Comparison of ENCODE assay signal across 22 cellular contexts in the genomic region with DNA sequence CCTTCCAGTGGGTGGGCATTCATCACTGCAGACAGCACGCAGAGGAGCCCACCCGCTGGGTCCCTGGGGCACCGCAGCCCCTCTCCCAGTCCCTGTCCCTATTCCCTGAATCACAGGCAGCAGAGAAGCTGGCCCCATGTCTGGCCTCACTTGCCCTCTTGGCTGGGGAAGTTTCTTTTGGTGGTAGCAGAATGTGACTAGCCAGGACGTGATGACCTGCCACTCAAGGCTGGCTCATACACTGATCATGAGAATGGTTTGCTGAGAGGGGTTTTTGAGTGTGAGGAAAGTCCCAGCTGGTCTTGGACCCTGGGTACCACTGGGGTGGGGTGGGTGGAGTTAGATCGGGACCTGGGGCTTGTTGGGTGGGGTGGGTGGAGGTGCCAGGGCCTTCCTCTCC. TPM values are rescaled to one million over a fixed set of nuclear protein-coding genes. Genes with fewer than 3 reads are reported as not detected.
DNase-seq lines count a peak whose midpoint lies in the region; ATAC-seq and TF ChIP-seq lines count a peak whose summit lies in the region.
"Had no signal": no experiment of that assay in that cellular context is flagged by ENCODE, and none has a peak within 500 bp of the region (broad histone marks: within the 10 kb centered on the region; RNA-seq: fewer than 3 reads in every experiment).

No MANE protein-coding gene starts in this region.

- peak overlapping the region in 1 of 2 donors; percentile 46 for H3K4me3 Mint-ChIP-seq in effector memory CD8-positive, alpha-beta T cell
- H3K4me3 Mint-ChIP-seq in activated naive CD4-positive, alpha-beta T cell treated with anti-CD3 and anti-CD28 coated beads for 36 hours: no peak overlapping the region

- H3K79me1 ChIP-seq in trophoblast cell (ENCODE audit: low read length): peaks cover 17% of the 10 kb centered on the region

- H3K79me2 ChIP-seq in Loucy (ENCODE audit: insufficient read depth, low read length): peaks cover 17% of the 10 kb centered on the region; the same call in 1 of the 2 replicates
- H3K79me2 ChIP-seq in trophoblast cell (ENCODE audit: control insufficient read depth, insufficient read depth, low read length, poor library complexity): peaks cover 2% of the 10 kb centered on the region
- H3K79me2 ChIP-seq in hepatocyte: no peaks in the 10 kb centered on the region

- H3F3A ChIP-seq in Loucy (ENCODE audit: low read depth): peaks cover 11% of the 10 kb centered on the region; the same call in 1 of the 2 replicates

- no peak overlapping the region for H2BK5ac ChIP-seq in trophoblast cell (ENCODE audit: low read depth, low read length, poor library complexity)

- H3K4ac ChIP-seq in trophoblast cell (ENCODE audit: low read depth, low read length): peak overlapping the region; percentile 17

- intact Hi-C loops in activated naive CD4-positive, alpha-beta T cell treated with anti-CD3 and anti-CD28 coated beads for 36 hours (cut with micrococcal nuclease): no loop called here

- peak overlapping the region; percentile 40 for H4K91ac ChIP-seq in trophoblast cell (ENCODE audit: low read depth, low read length)

- no peaks in the 10 kb centered on the region for H3K27me3 Mint-ChIP-seq in effector memory CD8-positive, alpha-beta T cell
- no peaks in the 10 kb centered on the region for H3K27me3 Mint-ChIP-seq in activated naive CD4-positive, alpha-beta T cell treated with anti-CD3 and anti-CD28 coated beads for 36 hours (ENCODE audit: low read depth)

- peak overlapping the region; percentile 45 for H3K14ac ChIP-seq in trophoblast cell (ENCODE audit: low read length)

- H4K20me1 ChIP-seq in BLaER1 treated with 17β-estradiol and CSF1 and Interleukin-3, amounts not matched to agents 10 nM and 100 nM: no peaks in the 10 kb centered on the region
- H4K20me1 ChIP-seq in Loucy (ENCODE audit: insufficient read depth, low read length, poor library complexity, severe bottlenecking) (no peaks in the 10 kb centered on the region), hepatocyte (ENCODE audit: insufficient read depth, poor library complexity, severe bottlenecking) (no peaks in the 10 kb centered on the region)

- peak overlapping the region; percentile 72 for H2BK12ac ChIP-seq in trophoblast cell (ENCODE audit: low read length)

- no peak overlapping the region for H3K23ac ChIP-seq in trophoblast cell (ENCODE audit: low read length)

- no peak overlapping the region for H4K12ac ChIP-seq in trophoblast cell (ENCODE audit: low read depth, low read length)

- peak overlapping the region in 9 of 11 experiments; percentile 68 to 100 (median 92); a peak in 14 of 22 replicates for H3K4me2 ChIP-seq in BLaER1 treated with 17β-estradiol and CSF1 and Interleukin-3, amounts not matched to agents 10 nM and 100 nM
- no peak overlapping the region for H3K4me2 ChIP-seq in Loucy (ENCODE audit: low read depth, low read length, poor library complexity, severe bottlenecking)
- no peak overlapping the region for H3K4me2 ChIP-seq in trophoblast cell (ENCODE audit: low read length)
- H3K4me2 ChIP-seq in hepatocyte: no peak overlapping the region

- H3K36me3 Mint-ChIP-seq in effector memory CD8-positive, alpha-beta T cell (ENCODE audit: insufficient read depth): peaks cover 31% of the 10 kb centered on the region
- H3K36me3 Mint-ChIP-seq in activated naive CD4-positive, alpha-beta T cell treated with anti-CD3 and anti-CD28 coated beads for 36 hours (ENCODE audit: low read depth): no peaks in the 10 kb centered on the region
- H3K36me3 Mint-ChIP-seq: CD8-positive, alpha-beta memory T cell had no signal

- no peak for DNase-seq in effector memory CD8-positive, alpha-beta T cell
- DNase-seq in trophoblast cell (no peak), hepatocyte (ENCODE audit: low spot score) (no peak)
- no peak for DNase-seq in stimulated activated CD8-positive, alpha-beta memory T cell treated with anti-CD3 and anti-CD28 coated beads, Interleukin-4, amount 100 ng/mL, for 48 hours
- DNase-seq in activated naive CD4-positive, alpha-beta T cell treated with anti-CD3 and anti-CD28 coated beads for 36 hours: no peak
- DNase-seq: ACHN; Calu3; CD8-positive, alpha-beta memory T cell; DMS153; GOT3; Kasumi-1; MM.1S; NCI-H1048; NCI-H1417 treated with DMSO at 0.1 percent for 48 hours; NCI-H187; NCI-H446 treated with DMSO at 0.1 percent for 48 hours; NCI-H526 treated with DMSO at 0.1 percent for 48 hours had no signal

- no peak overlapping the region for H3K4me3 ChIP-seq in BLaER1 treated with 17β-estradiol and CSF1 and Interleukin-3, amounts not matched to agents 10 nM and 100 nM
- no peak overlapping the region for H3K4me3 ChIP-seq in Loucy (ENCODE audit: low read length, poor library complexity, severe bottlenecking)
- no peak overlapping the region for H3K4me3 ChIP-seq in trophoblast cell (ENCODE audit: low read depth, low read length)
- H3K4me3 ChIP-seq in hepatocyte: no peak overlapping the region
- H3K4me3 ChIP-seq: SJSA1 had no signal

- H2BK120ac ChIP-seq in trophoblast cell (ENCODE audit: insufficient read depth, low read length, poor library complexity): peak overlapping the region; percentile 34

- CTCF ChIA-PET in activated naive CD4-positive, alpha-beta T cell treated with anti-CD3 and anti-CD28 coated beads for 36 hours (lab: Charles Lee): no interaction called here

- no peak for TF ChIP-seq CTCF in Loucy (conservative IDR thresholded peaks at IDR 0.05; ENCODE audit: low read length)
- no peak for TF ChIP-seq CTCF in hepatocyte (IDR thresholded peaks at IDR 0.05; ENCODE audit: poor library complexity)

- H2AFZ ChIP-seq in Loucy (ENCODE audit: low read length) (no peak overlapping the region), trophoblast cell (ENCODE audit: insufficient read depth, low read length, poor library complexity) (no peak overlapping the region), hepatocyte (no peak overlapping the region)

- H3K4me1 ChIP-seq in BLaER1 treated with 17β-estradiol and CSF1 and Interleukin-3, amounts not matched to agents 10 nM and 100 nM: peaks cover 87 to 99% (median 95%) of the 10 kb centered on the region in 10 experiments
- H3K4me1 ChIP-seq in Loucy (ENCODE audit: insufficient read depth, low read length, poor library complexity, severe bottlenecking) (peaks cover 94% of the 10 kb centered on the region), trophoblast cell (ENCODE audit: control insufficient read depth in 1 of 2, insufficient read depth in 2 of 2, low read length in 2 of 2) (peaks cover 32 to 50% of the 10 kb centered on the region in 2 experiments), hepatocyte (ENCODE audit: insufficient read depth) (peaks cover 36% of the 10 kb centered on the region)

- no peaks in the 10 kb centered on the region for H3K36me3 ChIP-seq in BLaER1 treated with 17β-estradiol and CSF1 and Interleukin-3, amounts not matched to agents 10 nM and 100 nM
- H3K36me3 ChIP-seq in Loucy (ENCODE audit: insufficient read depth, low read length) (no peaks in the 10 kb centered on the region), trophoblast cell (ENCODE audit: control insufficient read depth in 1 of 2, insufficient read depth in 2 of 2, low read length in 2 of 2) (no peaks in the 10 kb centered on the region), hepatocyte (replicated peaks; ENCODE audit: insufficient read depth, low read depth) (no peaks in the 10 kb centered on the region)
- H3K36me3 ChIP-seq: SJSA1 had no signal

- peak overlapping the region; percentile 83 to 94 for H3K27ac Mint-ChIP-seq in effector memory CD8-positive, alpha-beta T cell
- no peak overlapping the region for H3K27ac Mint-ChIP-seq in activated naive CD4-positive, alpha-beta T cell treated with anti-CD3 and anti-CD28 coated beads for 36 hours

- H3K9me3 Mint-ChIP-seq in effector memory CD8-positive, alpha-beta T cell: no peaks in the 10 kb centered on the region
- H3K9me3 Mint-ChIP-seq in activated naive CD4-positive, alpha-beta T cell treated with anti-CD3 and anti-CD28 coated beads for 36 hours: no peaks in the 10 kb centered on the region

- peak overlapping the region; percentile 9 for H4K8ac ChIP-seq in trophoblast cell (ENCODE audit: low read depth, low read length)

- no peaks in the 10 kb centered on the region for H3K9me3 ChIP-seq in BLaER1 treated with 17β-estradiol and CSF1 and Interleukin-3, amounts not matched to agents 10 nM and 100 nM (replicated peaks in 1 of 11)
- no peaks in the 10 kb centered on the region for H3K9me3 ChIP-seq in Loucy (ENCODE audit: insufficient read depth, low read depth, low read length)
- H3K9me3 ChIP-seq in trophoblast cell (ENCODE audit: insufficient read depth, low read depth, low read length): no peaks in the 10 kb centered on the region
- H3K9me3 ChIP-seq in hepatocyte (ENCODE audit: low read depth): no peaks in the 10 kb centered on the region
- H3K9me3 ChIP-seq: SJSA1 had no signal

- no CpG with 5 or more reads among the region's 5 CpGs for whole genome bisulfite sequencing in trophoblast cell (ENCODE audit: extremely low coverage, insufficient coverage, insufficient read length)
- 97% methylated on average over 5 of the region's 5 CpGs for WGBS in hepatocyte (ENCODE audit: low lambda C conversion rate, missing lambda C conversion rate)

- H3K18ac ChIP-seq in trophoblast cell (ENCODE audit: low read length): no peak overlapping the region

- no peaks in the 10 kb centered on the region for H3K27me3 ChIP-seq in BLaER1 treated with 17β-estradiol and CSF1 and Interleukin-3, amounts not matched to agents 10 nM and 100 nM
- no peaks in the 10 kb centered on the region for H3K27me3 ChIP-seq in Loucy (ENCODE audit: insufficient read depth, low read length, poor library complexity, severe bottlenecking)
- H3K27me3 ChIP-seq in trophoblast cell (ENCODE audit: insufficient read depth, low read length): no peaks in the 10 kb centered on the region
- H3K27me3 ChIP-seq in hepatocyte: no peaks in the 10 kb centered on the region
- H3K27me3 ChIP-seq: SJSA1 had no signal

- no peak overlapping the region for H3K27ac ChIP-seq in BLaER1 treated with 17β-estradiol and CSF1 and Interleukin-3, amounts not matched to agents 10 nM and 100 nM
- no peak overlapping the region for H3K27ac ChIP-seq in trophoblast cell (ENCODE audit: low read depth, low read length)
- H3K27ac ChIP-seq in hepatocyte: no peak overlapping the region
- H3K27ac ChIP-seq: C4-2B, SJSA1 had no signal

- H3K4me1 Mint-ChIP-seq in effector memory CD8-positive, alpha-beta T cell (ENCODE audit: low read depth in 2 of 2): peaks cover 69 to 81% of the 10 kb centered on the region in 2 donors
- peaks cover 63% of the 10 kb centered on the region for H3K4me1 Mint-ChIP-seq in activated naive CD4-positive, alpha-beta T cell treated with anti-CD3 and anti-CD28 coated beads for 36 hours (ENCODE audit: low read depth)

- no peak for ATAC-seq in effector memory CD8-positive, alpha-beta T cell (replicated peaks)
- ATAC-seq: Right ventricle myocardium inferior had no signal

- H2AK5ac ChIP-seq in trophoblast cell (ENCODE audit: low read length): peak overlapping the region; percentile 33

- no peak overlapping the region for H3K9ac ChIP-seq in BLaER1 treated with 17β-estradiol and CSF1 and Interleukin-3, amounts not matched to agents 10 nM and 100 nM
- peak overlapping the region; percentile 78 for H3K9ac ChIP-seq in Loucy (ENCODE audit: low read depth, low read length, poor library complexity, severe bottlenecking)
- no peak overlapping the region for H3K9ac ChIP-seq in trophoblast cell (ENCODE audit: low read length)

- H3K9me2 ChIP-seq in Loucy (replicated peaks; ENCODE audit: low read depth, low read length): no peaks in the 10 kb centered on the region
- H3K9me2 ChIP-seq in hepatocyte (replicated peaks; ENCODE audit: insufficient read depth): no peaks in the 10 kb centered on the region

RNA-seq across cellular contexts. Expression of a gene that starts 29.0 kb away (rescaled TPM):
- 25.9 and 27.5 TPM in 2 replicates for polyA plus RNA-seq in trophoblast cell (2013)
- 148 and 164 TPM in 2 replicates for total RNA-seq in hepatocyte
- polyA plus RNA-seq in hepatocyte: 84.0 and 91.1 TPM in 2 replicates
- 100 to 1,000 TPM; 102 to 110 TPM for total RNA-seq in activated naive CD4-positive, alpha-beta T cell treated with anti-CD3 and anti-CD28 coated beads for 36 hours

Comparison
In these comparisons a context has a peak if more than half of its experiments do, and no peak if none do; other contexts are left out.
1. H3K4me2 ChIP-seq: peak in BLaER1 treated with 17β-estradiol and CSF1 and Interleukin-3, amounts not matched to agents 10 nM and 100 nM (9 of 11); none in Loucy (single experiment), trophoblast cell (single experiment) and hepatocyte (single experiment).